ENCODE assay signal across 9 cellular contexts in the genomic region with DNA sequence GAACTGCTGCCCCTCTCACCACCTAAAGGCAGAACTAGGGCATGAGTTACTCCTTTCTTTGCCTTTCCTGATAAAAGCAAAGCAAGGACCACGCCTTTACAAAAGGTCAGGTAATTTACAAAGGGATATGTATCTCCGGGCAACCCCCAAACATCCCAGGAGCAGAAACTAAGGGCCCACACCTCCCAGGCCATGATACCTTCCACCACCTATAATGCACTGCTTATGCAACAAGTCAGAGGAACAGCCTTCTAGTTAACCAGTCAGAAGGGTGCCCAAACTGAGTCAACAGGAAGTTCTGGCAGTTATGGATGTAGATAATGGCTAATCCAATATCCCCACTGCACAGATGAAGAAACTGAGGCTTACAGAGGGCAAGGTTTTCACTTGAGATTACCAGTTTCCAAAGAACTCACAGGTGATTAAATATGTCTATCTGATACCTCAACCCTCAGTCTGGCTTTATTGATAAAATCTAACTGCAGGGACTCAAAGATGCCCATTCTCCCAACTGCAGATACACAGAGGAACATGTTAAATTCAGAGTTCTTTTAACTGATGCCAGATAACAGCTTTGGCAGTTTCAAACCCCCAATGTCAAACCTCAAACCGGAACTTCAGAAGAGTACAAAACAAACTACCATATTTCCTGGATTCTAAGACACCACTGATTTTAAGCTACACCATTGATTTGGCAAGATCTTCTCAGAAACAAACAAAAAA. TPM values are rescaled to one million over a fixed set of nuclear protein-coding genes. Genes with fewer than 3 reads are reported as not detected.
DNase-seq lines count a peak whose midpoint lies in the region; ATAC-seq and TF ChIP-seq lines count a peak whose summit lies in the region.
"Had no signal": no experiment of that assay in that cellular context is flagged by ENCODE, and none has a peak within 500 bp of the region (broad histone marks: within the 10 kb centered on the region; RNA-seq: fewer than 3 reads in every experiment).

No MANE protein-coding gene starts in this region.

- peaks cover 7% of the 10 kb centered on the region for H3K36me3 Mint-ChIP-seq in IgD-negative memory B cell

- H3K27me3 ChIP-seq in ACC112 (ENCODE audit: insufficient read depth, low read length) (no peaks in the 10 kb centered on the region), adrenal gland (no peaks in the 10 kb centered on the region)

- DNase-seq in adrenal gland (no peak), midbrain (lab: John Stamatoyannopoulos, UW) (peak; percentile 6), NCI-H2029 (lab: John Stamatoyannopoulos, UW) (no peak), COLO668 (lab: John Stamatoyannopoulos, UW; ENCODE audit: unreplicated experiment) (no peak)

- peak overlapping the region; percentile 44 to 97 (median 96) for H3K27ac Mint-ChIP-seq in IgD-negative memory B cell

- ATAC-seq in HG03175 (IDR thresholded peaks at IDR 0.05; ENCODE audit: unreplicated experiment) (no peak), HG03442 (IDR thresholded peaks at IDR 0.05; ENCODE audit: unreplicated experiment) (no peak)

- H3K9me3 ChIP-seq in adrenal gland (replicated peaks in 1 of 3): no peaks in the 10 kb centered on the region

- peaks cover 39% of the 10 kb centered on the region for H3K79me2 ChIP-seq in ACC112 (ENCODE audit: control insufficient read depth, insufficient read depth, low read length, unreplicated experiment)

- H3K36me3 ChIP-seq in ACC112 (ENCODE audit: insufficient read depth, low read length): no peaks in the 10 kb centered on the region
- H3K36me3 ChIP-seq in adrenal gland (replicated peaks in 1 of 2): peaks cover 0 to 4% of the 10 kb centered on the region in 2 donors

- WGBS in adrenal gland, 4 donors: 26 to 42% (median 37%) methylated on average over 3 of the region's 3 CpGs

- H3K27ac ChIP-seq in ACC112 (ENCODE audit: low read depth, low read length) (0 out of 2 replicates have a peak overlapping the region, but pooled peaks have one; percentile 36), adrenal gland (peak overlapping the region; percentile 51 to 89 (median 69))

- intact Hi-C loops in adrenal gland (cut with DNase I): no loop called here

- TF ChIP-seq POLR2A in adrenal gland (IDR thresholded peaks at IDR 0.05): no peak

- peak overlapping the region; percentile 62 to 86 (median 79) for H3K4me3 Mint-ChIP-seq in IgD-negative memory B cell
- H3K4me3 Mint-ChIP-seq: neural crest cell had no signal

- peaks cover 1% of the 10 kb centered on the region for H3K27me3 Mint-ChIP-seq in IgD-negative memory B cell

- H3K4me3 ChIP-seq in ACC112 (ENCODE audit: low read depth, low read length): no peak overlapping the region
- no peak overlapping the region for H3K4me3 ChIP-seq in adrenal gland

- no peak overlapping the region for H2AFZ ChIP-seq in ACC112 (ENCODE audit: low read length, unreplicated experiment)

- H3K9me3 Mint-ChIP-seq in IgD-negative memory B cell: no peaks in the 10 kb centered on the region
- H3K9me3 Mint-ChIP-seq: neural crest cell had no signal

- no peak for TF ChIP-seq CTCF in adrenal gland (IDR thresholded peaks at IDR 0.05)

- peaks cover 49% of the 10 kb centered on the region for H3K4me1 ChIP-seq in ACC112 (ENCODE audit: control insufficient read depth, insufficient read depth, low read length, unreplicated experiment)
- H3K4me1 ChIP-seq in adrenal gland (replicated peaks in 1 of 2): peaks cover 56 to 98% of the 10 kb centered on the region in 2 donors

- peaks cover 74 to 92% (median 76%) of the 10 kb centered on the region in 3 donors for H3K4me1 Mint-ChIP-seq in IgD-negative memory B cell

RNA-seq across cellular contexts. Expression of a gene that starts 16.8 kb away (rescaled TPM):
- polyA plus RNA-seq in IgD-negative memory B cell (15.7 TPM), adrenal gland (10 to 100 TPM in 2 of 3 donors, 1 to 10 TPM in 1; 2.4 to 18.3 (median 15.1) TPM)
- total RNA-seq in adrenal gland: 10 to 100 TPM in 5 of 8 donors, 1 to 10 TPM in 3; 5.5 to 20.1 (median 13.8) TPM

RNA-seq across cellular contexts. Expression of a gene that starts 20.7 kb away (rescaled TPM):
- 44.0 TPM for polyA plus RNA-seq in IgD-negative memory B cell
- 10 to 100 TPM; 22.0 to 55.0 (median 31.8) TPM for total RNA-seq in adrenal gland
- polyA plus RNA-seq in adrenal gland: 10 to 100 TPM; 11.7 to 23.2 (median 14.2) TPM

RNA-seq across cellular contexts. Expression of a gene that starts 39.4 kb away (rescaled TPM):
- polyA plus RNA-seq in IgD-negative memory B cell (0.79 TPM), adrenal gland (1 to 10 TPM in 1 of 3 donors, under 1 TPM in 2; 0.44 to 1.6 (median 0.56) TPM)
- total RNA-seq in adrenal gland: 1 to 10 TPM in 6 of 8 donors, under 1 TPM in 2; 0.85 to 8.1 (median 1.9) TPM
- total RNA-seq: neural crest cell had no signal

RNA-seq across cellular contexts. Expression of a gene that starts 50.6 kb away (rescaled TPM):
- polyA plus RNA-seq in IgD-negative memory B cell: 120 TPM
- 100 to 1,000 TPM in 6 of 8 donors, 10 to 100 TPM in 2; 38.0 to 212 (median 157) TPM for total RNA-seq in adrenal gland
- polyA plus RNA-seq in adrenal gland: 10 to 100 TPM; 15.7 to 69.6 (median 24.1) TPM

RNA-seq across cellular contexts. Expression of a gene that starts 50.7 kb away (rescaled TPM):
- polyA plus RNA-seq in IgD-negative memory B cell (1.6 TPM), adrenal gland (1 to 10 TPM in 2 of 3 donors, under 1 TPM in 1; 0.75 to 5.3 (median 3.7) TPM)
- 1 to 10 TPM in 7 of 8 donors, under 1 TPM in 1; 0.48 to 9.9 (median 2.8) TPM for total RNA-seq in adrenal gland
